Comparison of ENCODE assay signal across 1 cellular context in the genomic region with DNA sequence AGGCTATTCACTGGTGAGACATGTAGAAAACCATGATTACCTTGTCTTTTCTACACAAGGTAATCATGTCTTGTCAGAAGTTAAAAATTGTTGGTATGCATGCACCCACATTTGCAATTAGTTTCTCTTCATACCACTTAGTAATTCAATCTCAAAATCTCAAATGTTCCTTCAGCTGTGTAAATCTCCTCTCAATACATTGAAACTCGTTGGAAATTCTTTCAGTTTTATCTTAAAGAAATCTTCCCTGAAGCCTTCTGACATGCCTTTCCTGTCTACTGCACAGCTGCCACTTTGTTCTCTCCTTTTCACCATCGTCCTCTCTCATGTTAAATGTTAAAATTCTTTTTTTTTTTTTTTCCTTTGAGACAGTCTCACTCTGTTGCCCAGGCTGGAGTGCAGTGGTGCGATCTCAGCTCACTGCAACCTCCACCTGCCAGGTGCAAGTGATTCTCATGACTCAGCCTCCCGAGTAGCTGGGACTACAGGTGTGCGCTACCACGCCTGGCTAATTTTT.
TF ChIP-seq lines count a peak whose summit lies in the region.

No MANE protein-coding gene starts in this region.

TF ChIP-seq in IMR-90, 13 proteins besides CTCF, POLR2A, EP300 and RAD21:
- TF ChIP-seq FOS (IDR thresholded peaks at IDR 0.05; ENCODE audit: low read depth, low read length) = no peak
- no peak for TF ChIP-seq CEBPB (IDR thresholded peaks at IDR 0.05; ENCODE audit: low read depth, low read length)
- TF ChIP-seq RCOR1 (IDR thresholded peaks at IDR 0.05; ENCODE audit: insufficient replicate concordance, low read length) = no peak
- TF ChIP-seq, protein P1, sequence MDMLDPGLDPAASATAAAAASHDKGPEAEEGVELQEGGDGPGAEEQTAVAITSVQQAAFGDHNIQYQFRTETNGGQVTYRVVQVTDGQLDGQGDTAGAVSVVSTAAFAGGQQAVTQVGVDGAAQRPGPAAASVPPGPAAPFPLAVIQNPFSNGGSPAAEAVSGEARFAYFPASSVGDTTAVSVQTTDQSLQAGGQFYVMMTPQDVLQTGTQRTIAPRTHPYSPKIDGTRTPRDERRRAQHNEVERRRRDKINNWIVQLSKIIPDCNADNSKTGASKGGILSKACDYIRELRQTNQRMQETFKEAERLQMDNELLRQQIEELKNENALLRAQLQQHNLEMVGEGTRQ (IDR thresholded peaks at IDR 0.05; ENCODE audit: low read depth, low read length) = no peak
